ENCODE assay signal across 2 cellular contexts in genomic region chr11:83662494-83662893, GRCh38.
TF ChIP-seq lines count a peak whose summit lies in the region.

No MANE protein-coding gene starts in this region.

TF ChIP-seq in GM23338, 12 proteins besides CTCF, POLR2A, EP300 and RAD21 (continued from another document):
- TF ChIP-seq ZNF462 (CRISPR knock-in tag; IDR thresholded peaks at IDR 0.05), result no peak
- TF ChIP-seq REST (IDR thresholded peaks at IDR 0.05; ENCODE audit: unreplicated experiment), result no peak
- TF ChIP-seq ZNF331 (CRISPR knock-in tag; IDR thresholded peaks at IDR 0.05; ENCODE audit: low read depth), result no peak
- TF ChIP-seq NANOG (IDR thresholded peaks at IDR 0.05; ENCODE audit: borderline replicate concordance), result no peak
- TF ChIP-seq STAT1 (IDR thresholded peaks at IDR 0.05; ENCODE audit: unreplicated experiment), result no peak
- no peak for TF ChIP-seq POLR2AphosphoS5 (IDR thresholded peaks at IDR 0.05; ENCODE audit: low read depth)
- TF ChIP-seq EZH2phosphoT487 (IDR thresholded peaks at IDR 0.05; ENCODE audit: unreplicated experiment), result no peak
- TF ChIP-seq ETS1 (IDR thresholded peaks at IDR 0.05), result no peak
- no peak for TF ChIP-seq JUNB (IDR thresholded peaks at IDR 0.05; ENCODE audit: unreplicated experiment)
- TF ChIP-seq CREB1 (CRISPR knock-in tag; IDR thresholded peaks at IDR 0.05; ENCODE audit: low read depth), result no peak
- no peak for TF ChIP-seq EZH2 (IDR thresholded peaks at IDR 0.05; ENCODE audit: low read depth, unreplicated experiment)

TF ChIP-seq in WTC11, 78 proteins besides CTCF, POLR2A, EP300 and RAD21 (continued from another document):
- TF ChIP-seq ZNF281 (CRISPR knock-in tag; IDR thresholded peaks at IDR 0.05) (no peak), ERG (CRISPR knock-in tag; IDR thresholded peaks at IDR 0.05) (no peak), FOXK1 (CRISPR knock-in tag; IDR thresholded peaks at IDR 0.05) (no peak), ETV6 (CRISPR knock-in tag; IDR thresholded peaks at IDR 0.05) (no peak), TCF7 (CRISPR knock-in tag; IDR thresholded peaks at IDR 0.05; ENCODE audit: low read depth) (no peak), NR1H2 (CRISPR knock-in tag; IDR thresholded peaks at IDR 0.05) (no peak), USF2 (CRISPR knock-in tag; IDR thresholded peaks at IDR 0.05) (no peak), ATF2 (CRISPR knock-in tag; IDR thresholded peaks at IDR 0.05; ENCODE audit: borderline replicate concordance, low read depth) (no peak), SP1 (CRISPR knock-in tag; conservative IDR thresholded peaks at IDR 0.05) (no peak), NR2C2 (CRISPR knock-in tag; IDR thresholded peaks at IDR 0.05) (no peak), PREB (CRISPR knock-in tag; IDR thresholded peaks at IDR 0.05; ENCODE audit: borderline replicate concordance) (no peak)
TF ChIP-seq in WTC11: peak in this region for 0.
